8 cellular contexts compared by ENCODE assay signal in the genomic region with DNA sequence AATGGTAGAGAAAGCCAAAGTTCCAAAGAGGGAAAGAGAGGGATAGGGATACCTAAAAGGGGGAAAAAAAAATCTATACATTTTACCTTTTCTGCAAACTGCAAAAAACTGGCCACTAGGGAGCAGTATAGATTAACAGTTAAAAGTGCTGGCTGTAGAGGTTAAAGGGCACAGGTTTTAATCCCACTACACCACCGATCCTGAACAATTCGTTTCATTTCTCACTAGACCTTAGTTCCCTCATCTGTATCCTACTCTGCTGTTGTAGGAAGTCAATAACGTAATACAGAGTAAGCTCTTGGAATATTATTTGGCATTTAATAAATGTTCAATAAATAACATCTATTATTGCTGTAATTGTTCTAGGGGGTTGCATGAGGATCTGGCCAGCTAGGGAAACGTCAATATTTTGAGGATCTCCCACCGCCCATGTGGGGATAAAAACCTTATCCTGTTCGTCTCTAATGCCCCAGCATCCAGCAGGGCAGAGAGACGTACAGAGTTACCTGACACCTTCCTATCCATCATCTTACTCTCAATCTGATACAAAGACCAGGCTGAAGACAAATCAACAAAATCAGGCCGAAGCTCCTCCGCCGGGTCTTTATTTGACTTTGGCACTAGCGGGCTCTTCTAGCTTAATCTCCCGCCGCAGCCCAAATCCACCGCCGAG. TPM values are rescaled to one million over a fixed set of nuclear protein-coding genes. Genes with fewer than 3 reads are reported as not detected.
DNase-seq lines count a peak whose midpoint lies in the region; ATAC-seq and TF ChIP-seq lines count a peak whose summit lies in the region.

No MANE protein-coding gene starts in this region.

- peak; percentile 57 for DNase-seq in AG20443 (ENCODE audit: low spot score)
- DNase-seq in GM12864 (ENCODE audit: low read depth) = peak; percentile 30
- DNase-seq in NCI-H2171 (lab: John Stamatoyannopoulos, UW) = peak; percentile 61
- DNase-seq in activated CD8-positive, alpha-beta T cell treated with anti-CD3 and anti-CD28 coated beads for 36 hours = peak; percentile 36
- peak; percentile 87 for DNase-seq in neural progenitor cell (ENCODE audit: low spot score)
- DNase-seq in NK-92 (lab: John Stamatoyannopoulos, UW; ENCODE audit: unreplicated experiment) = no peak

- H3K4me3 ChIP-seq in GM12864 (ENCODE audit: low read depth, low read length) (peak overlapping the region; percentile 95), gastroesophageal sphincter (peak overlapping the region; percentile 52 to 72), neural progenitor cell (peak overlapping the region; percentile 86)

- TF ChIP-seq CTCF in GM12864 (IDR thresholded peaks at IDR 0.05; ENCODE audit: low read depth, low read length, missing control alignments) = peak; percentile 67
- TF ChIP-seq CTCF in activated CD8-positive, alpha-beta T cell treated with anti-CD3 and anti-CD28 coated beads for 36 hours (IDR thresholded peaks at IDR 0.05) = peak; percentile 91
- peak; percentile 67 to 73 (median 69) for TF ChIP-seq CTCF in gastroesophageal sphincter (IDR thresholded peaks at IDR 0.05)
- peak; percentile 84 for TF ChIP-seq CTCF in neural progenitor cell (IDR thresholded peaks at IDR 0.05)

- H3F3A ChIP-seq in neural progenitor cell (ENCODE audit: low read depth) = peaks cover 7% of the 10 kb centered on the region

- H4K20me1 ChIP-seq in neural progenitor cell (ENCODE audit: low read depth) = peaks cover 9% of the 10 kb centered on the region

- H2AFZ ChIP-seq in neural progenitor cell (replicated peaks) = peak overlapping the region; percentile 51

- H3K79me2 ChIP-seq in neural progenitor cell (ENCODE audit: low read depth) = peaks cover 40% of the 10 kb centered on the region

- H3K9ac ChIP-seq in neural progenitor cell = no peak overlapping the region

- TF ChIP-seq EP300 in gastroesophageal sphincter (IDR thresholded peaks at IDR 0.05) = no peak

- intact Hi-C loops in activated CD8-positive, alpha-beta T cell treated with anti-CD3 and anti-CD28 coated beads for 36 hours (cut with micrococcal nuclease) = loop anchor here (2.0 to 10.0 kb wide), 4 partner anchors 70 to 384 kb away; a partner anchor contains a TSS

- CTCF ChIA-PET in activated CD8-positive, alpha-beta T cell treated with anti-CD3 and anti-CD28 coated beads for 36 hours (lab: Charles Lee) = interaction anchor here (0.5 to 4.8 kb wide), 33 partner anchors 9 to 390 kb away, joined by 3 to 55 read pairs (median 5); a partner anchor contains a TSS

- no peak overlapping the region for H3K4me3 Mint-ChIP-seq in activated CD8-positive, alpha-beta T cell treated with anti-CD3 and anti-CD28 coated beads for 36 hours
- no peak overlapping the region for H3K4me3 Mint-ChIP-seq in neural progenitor cell

- H3K9me3 Mint-ChIP-seq in activated CD8-positive, alpha-beta T cell treated with anti-CD3 and anti-CD28 coated beads for 36 hours = no peaks in the 10 kb centered on the region
- no peaks in the 10 kb centered on the region for H3K9me3 Mint-ChIP-seq in neural progenitor cell

- H3K9me3 ChIP-seq in gastroesophageal sphincter (no peaks in the 10 kb centered on the region), neural progenitor cell (ENCODE audit: low read depth) (no peaks in the 10 kb centered on the region)

- TF ChIP-seq POLR2A in gastroesophageal sphincter (IDR thresholded peaks at IDR 0.05) = no peak

- H3K27me3 ChIP-seq in gastroesophageal sphincter (no peaks in the 10 kb centered on the region), neural progenitor cell (no peaks in the 10 kb centered on the region)

- no peak overlapping the region for H3K27ac Mint-ChIP-seq in activated CD8-positive, alpha-beta T cell treated with anti-CD3 and anti-CD28 coated beads for 36 hours
- no peak overlapping the region for H3K27ac Mint-ChIP-seq in neural progenitor cell

- H3K36me3 ChIP-seq in gastroesophageal sphincter (peaks cover 0 to 66% of the 10 kb centered on the region in 2 donors), neural progenitor cell (peaks cover 16% of the 10 kb centered on the region)

- WGBS in gastroesophageal sphincter (ENCODE audit: low coverage in 1 of 2), 2 donors = 0 to 3% methylated on average over 10 to 11 of the region's 15 CpGs

- H3K4me1 ChIP-seq in gastroesophageal sphincter (peaks cover 2 to 37% (median 11%) of the 10 kb centered on the region in 3 donors), neural progenitor cell (peaks cover 16% of the 10 kb centered on the region)

- ATAC-seq in HG03045 (IDR thresholded peaks at IDR 0.05; ENCODE audit: unreplicated experiment) = peak; percentile 1
- peak; percentile 10 for ATAC-seq in activated CD8-positive, alpha-beta T cell treated with anti-CD3 and anti-CD28 coated beads for 36 hours
- ATAC-seq in gastroesophageal sphincter = peak; percentile 0

- H3K4me1 Mint-ChIP-seq in activated CD8-positive, alpha-beta T cell treated with anti-CD3 and anti-CD28 coated beads for 36 hours (ENCODE audit: low read depth) = peaks cover 27% of the 10 kb centered on the region
- peaks cover 9% of the 10 kb centered on the region for H3K4me1 Mint-ChIP-seq in neural progenitor cell

- peak overlapping the region; percentile 79 for H3K4me2 ChIP-seq in neural progenitor cell

- peak overlapping the region; percentile 45 to 98 (median 96) for H3K27ac ChIP-seq in gastroesophageal sphincter
- H3K27ac ChIP-seq in neural progenitor cell = peak overlapping the region; percentile 2

- no peaks in the 10 kb centered on the region for H3K27me3 Mint-ChIP-seq in activated CD8-positive, alpha-beta T cell treated with anti-CD3 and anti-CD28 coated beads for 36 hours
- H3K27me3 Mint-ChIP-seq in neural progenitor cell (ENCODE audit: insufficient read depth, low read depth) = no peaks in the 10 kb centered on the region

- peaks cover 30% of the 10 kb centered on the region for H3K36me3 Mint-ChIP-seq in activated CD8-positive, alpha-beta T cell treated with anti-CD3 and anti-CD28 coated beads for 36 hours (ENCODE audit: low read depth)
- peaks cover 21% of the 10 kb centered on the region for H3K36me3 Mint-ChIP-seq in neural progenitor cell

- POLR2A ChIA-PET in activated CD8-positive, alpha-beta T cell treated with anti-CD3 and anti-CD28 coated beads for 36 hours (lab: Charles Lee) = interaction anchor here (0.5 to 3.6 kb wide), 19 partner anchors 8 to 1317 kb away, joined by 3 to 20 read pairs (median 4); a partner anchor contains a TSS

RNA-seq across cellular contexts. Expression of a gene that starts 0.8 kb away (rescaled TPM):
- 10 to 100 TPM; 28.0 to 30.4 TPM for total RNA-seq in activated CD8-positive, alpha-beta T cell treated with anti-CD3 and anti-CD28 coated beads for 36 hours
- total RNA-seq in gastroesophageal sphincter (10 to 100 TPM; 31.4 to 54.4 (median 42.1) TPM), neural progenitor cell (ENCODE audit: low replicate concordance) (45.6 and 94.4 TPM in 2 replicates)

RNA-seq across cellular contexts. Expression of a gene that starts 0.8 kb away (rescaled TPM):
- 10 to 100 TPM; 52.9 to 56.5 TPM for total RNA-seq in activated CD8-positive, alpha-beta T cell treated with anti-CD3 and anti-CD28 coated beads for 36 hours
- total RNA-seq in gastroesophageal sphincter (10 to 100 TPM; 13.4 to 20.5 (median 16.5) TPM), neural progenitor cell (ENCODE audit: low replicate concordance) (28.2 and 34.0 TPM in 2 replicates)

RNA-seq across cellular contexts. Expression of a gene that starts 28.6 kb away (rescaled TPM):
- under 1 TPM in 1 of 2 experiments, not detected in 1; 0.27 TPM for total RNA-seq in activated CD8-positive, alpha-beta T cell treated with anti-CD3 and anti-CD28 coated beads for 36 hours
- under 1 TPM in 1 of 4 donors, not detected in 3; 0.37 TPM for total RNA-seq in gastroesophageal sphincter
- total RNA-seq in neural progenitor cell (ENCODE audit: low replicate concordance) = 0.09 and 0.28 TPM in 2 replicates

RNA-seq across cellular contexts. Expression of a gene that starts 53.3 kb away (rescaled TPM):
- total RNA-seq in activated CD8-positive, alpha-beta T cell treated with anti-CD3 and anti-CD28 coated beads for 36 hours = 10 to 100 TPM; 18.3 to 19.2 TPM
- total RNA-seq in gastroesophageal sphincter (1 to 10 TPM; 8.7 to 9.8 (median 9.4) TPM), neural progenitor cell (ENCODE audit: low replicate concordance) (22.1 and 26.0 TPM in 2 replicates)

RNA-seq across cellular contexts. Expression of a gene that starts 53.5 kb away (rescaled TPM):
- total RNA-seq in activated CD8-positive, alpha-beta T cell treated with anti-CD3 and anti-CD28 coated beads for 36 hours = 10 to 100 TPM; 32.5 to 33.7 TPM
- total RNA-seq in gastroesophageal sphincter = 10 to 100 TPM; 20.2 to 30.7 (median 22.7) TPM
- 18.6 and 25.5 TPM in 2 replicates for total RNA-seq in neural progenitor cell (ENCODE audit: low replicate concordance)
